ENCODE assay signal across 8 cellular contexts in the genomic region with DNA sequence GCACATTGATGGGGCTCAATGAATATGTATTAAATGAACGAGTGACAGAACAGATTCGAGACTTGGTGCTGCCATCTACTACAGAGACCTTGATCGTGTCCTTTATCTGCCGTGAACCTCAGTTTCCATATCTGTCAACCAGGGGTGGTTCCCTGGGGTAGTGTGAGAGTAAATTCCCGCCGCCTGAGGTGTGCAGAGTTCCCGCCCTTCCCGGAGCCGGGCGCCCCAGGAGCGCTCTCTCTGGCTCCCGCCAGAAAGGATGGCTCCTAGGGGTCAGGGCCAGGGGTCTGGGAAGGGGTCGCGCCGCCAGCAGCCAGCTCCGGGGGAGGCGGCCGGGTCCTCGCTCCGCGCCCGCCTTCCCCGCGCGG. TPM values are rescaled to one million over a fixed set of nuclear protein-coding genes. Genes with fewer than 3 reads are reported as not detected.
DNase-seq lines count a peak whose midpoint lies in the region; ATAC-seq and TF ChIP-seq lines count a peak whose summit lies in the region.

No MANE protein-coding gene starts in this region.

- no peaks in the 10 kb centered on the region for H3K9me2 ChIP-seq in PC-3 (replicated peaks; ENCODE audit: low read length)

- H3K36me3 ChIP-seq in PC-3 (ENCODE audit: low read depth, low read length) (no peaks in the 10 kb centered on the region), fibroblast of lung (ENCODE audit: control insufficient read depth, insufficient read depth, low read length) (no peaks in the 10 kb centered on the region)

- CTCF ChIA-PET in PC-3 (lab: Charles Lee), result no interaction called here
- CTCF ChIA-PET in CD4-positive, alpha-beta T cell (lab: Charles Lee), result no interaction called here

- H3K9me3 Mint-ChIP-seq in progenitor cell of endocrine pancreas (ENCODE audit: low read depth), result no peaks in the 10 kb centered on the region
- H3K9me3 Mint-ChIP-seq in CD4-positive, alpha-beta T cell, result no peaks in the 10 kb centered on the region

- H3K4me3 Mint-ChIP-seq in progenitor cell of endocrine pancreas (ENCODE audit: low read depth), result peak overlapping the region; percentile 79
- H3K4me3 Mint-ChIP-seq in CD4-positive, alpha-beta T cell, result no peak overlapping the region

- H3K4me3 ChIP-seq in PC-3 (ENCODE audit: low read length) (peak overlapping the region; percentile 62), fibroblast of lung (replicated peaks in 1 of 4; ENCODE audit: control extremely low read depth in 1 of 4, insufficient read depth in 1 of 4, low read depth in 3 of 4, low read length in 4 of 4) (peak overlapping the region in 3 of 4 experiments; percentile 49 to 61 (median 51))

- H3K9ac ChIP-seq in PC-3 (ENCODE audit: low read length), result peak overlapping the region; percentile 57
- H3K9ac ChIP-seq in fibroblast of lung (ENCODE audit: insufficient read depth, low read length), result peak overlapping the region; percentile 18

- POLR2A ChIA-PET in PC-3 (lab: Charles Lee; ENCODE audit: unreplicated experiment), result no interaction called here
- POLR2A ChIA-PET in CD4-positive, alpha-beta T cell (lab: Charles Lee), result no interaction called here

- H3K27ac ChIP-seq in PC-3 (ENCODE audit: low read length) (no peak overlapping the region), fibroblast of lung (ENCODE audit: insufficient read depth, low read length) (no peak overlapping the region)
- H3K27ac ChIP-seq in CD4-positive, alpha-beta T cell (ENCODE audit: low read depth, low read length), result no peak overlapping the region

- DNase-seq in PC-3 (no peak), fibroblast of lung (ENCODE audit: low read depth in 2 of 2) (no peak), progenitor cell of endocrine pancreas (ENCODE audit: low spot score, unreplicated experiment) (no peak), SHP77 (lab: John Stamatoyannopoulos, UW) (no peak)
- no peak for DNase-seq in CD4-positive, alpha-beta T cell
- no peak for DNase-seq in NK-92 treated with Interleukin-12 subunit alpha and Interleukin-12 subunit beta, amount 100 ng/mL, for 24 hours (lab: John Stamatoyannopoulos, UW)

- peaks cover 5% of the 10 kb centered on the region for H3F3A ChIP-seq in PC-3 (ENCODE audit: low read length, unreplicated experiment)

- H3K4me2 ChIP-seq in PC-3 (ENCODE audit: low read length) (peak overlapping the region; percentile 70), fibroblast of lung (ENCODE audit: extremely low read depth, insufficient read depth, low read length) (peak overlapping the region; percentile 63)

- H3K27me3 ChIP-seq in PC-3 (ENCODE audit: low read length) (no peaks in the 10 kb centered on the region), fibroblast of lung (ENCODE audit: control insufficient read depth, insufficient read depth, low read length) (peaks cover 10% of the 10 kb centered on the region)
- H3K27me3 ChIP-seq in CD4-positive, alpha-beta T cell (ENCODE audit: control insufficient read depth, insufficient read depth, low read length), result peaks cover 38% of the 10 kb centered on the region

- no peak for TF ChIP-seq CTCF in PC-3 (conservative IDR thresholded peaks at IDR 0.05; ENCODE audit: low read depth, low read length)
- TF ChIP-seq CTCF in fibroblast of lung (conservative IDR thresholded peaks at IDR 0.05 in 1 of 2, IDR thresholded peaks at IDR 0.05 in 1 of 2; ENCODE audit: low read depth in 1 of 2, low read length in 2 of 2), result no peak
- no peak for TF ChIP-seq CTCF in progenitor cell of endocrine pancreas (IDR thresholded peaks at IDR 0.05; ENCODE audit: unreplicated experiment)
- no peak for TF ChIP-seq CTCF in CD4-positive, alpha-beta T cell (IDR thresholded peaks at IDR 0.05)

- BruUV-seq in PC-3 (replicated peaks; lab: Mats Ljungman, UMichigan), result no TSS peak

- H2AFZ ChIP-seq in PC-3 (ENCODE audit: low read length), result peak overlapping the region; percentile 86
- no peak overlapping the region for H2AFZ ChIP-seq in fibroblast of lung (ENCODE audit: low read length)

- peaks cover 7% of the 10 kb centered on the region for H3K36me3 Mint-ChIP-seq in progenitor cell of endocrine pancreas (ENCODE audit: insufficient read depth)
- H3K36me3 Mint-ChIP-seq in CD4-positive, alpha-beta T cell (ENCODE audit: low read depth), result no peaks in the 10 kb centered on the region

- H3K79me2 ChIP-seq in PC-3 (ENCODE audit: low read length) (peaks cover 43% of the 10 kb centered on the region), fibroblast of lung (ENCODE audit: control insufficient read depth, insufficient read depth, low read length) (no peaks in the 10 kb centered on the region)

- H3K4me1 ChIP-seq in PC-3 (ENCODE audit: insufficient read depth, low read length), result peaks cover 48% of the 10 kb centered on the region
- H3K4me1 ChIP-seq in fibroblast of lung (ENCODE audit: control insufficient read depth, extremely low read depth, insufficient read depth, low read length), result peaks cover 4% of the 10 kb centered on the region

- H3K9me3 ChIP-seq in PC-3 (ENCODE audit: low read length), result no peaks in the 10 kb centered on the region
- H3K9me3 ChIP-seq in fibroblast of lung (ENCODE audit: control insufficient read depth, insufficient read depth, low read depth, low read length), result no peaks in the 10 kb centered on the region
- H3K9me3 ChIP-seq in CD4-positive, alpha-beta T cell (ENCODE audit: control insufficient read depth, low read length), result no peaks in the 10 kb centered on the region

- intact Hi-C loops in PC-3 (cut with micrococcal nuclease), result loop anchor here (5.0 kb wide), 1 partner anchor 76 kb away; no protein-coding TSS in a partner anchor
- intact Hi-C loops in CD4-positive, alpha-beta T cell (cut with DNase I, micrococcal nuclease), result no loop called here

- peaks cover 17% of the 10 kb centered on the region for H3K27me3 Mint-ChIP-seq in progenitor cell of endocrine pancreas
- peaks cover 67% of the 10 kb centered on the region for H3K27me3 Mint-ChIP-seq in CD4-positive, alpha-beta T cell

- ATAC-seq in GM18867 (IDR thresholded peaks at IDR 0.05; ENCODE audit: unreplicated experiment), result peak; percentile 10
- peak; percentile 7 for ATAC-seq in PC-3
- no peak for ATAC-seq in CD4-positive, alpha-beta T cell (ENCODE audit: poor library complexity)
- ATAC-seq in GM21619 (IDR thresholded peaks at IDR 0.05; ENCODE audit: unreplicated experiment), result no peak

- peak overlapping the region; percentile 97 for H3K27ac Mint-ChIP-seq in progenitor cell of endocrine pancreas
- H3K27ac Mint-ChIP-seq in CD4-positive, alpha-beta T cell, result no peak overlapping the region

- H4K20me1 ChIP-seq in PC-3 (ENCODE audit: low read length) (no peaks in the 10 kb centered on the region), fibroblast of lung (ENCODE audit: control insufficient read depth, extremely low read depth, insufficient read depth, low read length) (no peaks in the 10 kb centered on the region)

- H3K4me1 Mint-ChIP-seq in progenitor cell of endocrine pancreas (ENCODE audit: low read depth), result peaks cover 40% of the 10 kb centered on the region
- no peaks in the 10 kb centered on the region for H3K4me1 Mint-ChIP-seq in CD4-positive, alpha-beta T cell (ENCODE audit: low read depth)

RNA-seq across cellular contexts. Expression of a gene that starts 0.3 kb away (rescaled TPM):
- total RNA-seq in PC-3 (2014; rRNA removed), result 9.2 and 11.4 TPM in 2 replicates
- total RNA-seq in fibroblast of lung, result 0.33 and 1.0 TPM in 2 replicates
- 0.52 and 1.2 TPM in 2 replicates for polyA plus RNA-seq in fibroblast of lung
- polyA plus RNA-seq in fibroblast of lung (2012), result 0.61 and 1.7 TPM in 2 replicates
- 0.82 and 2.3 TPM in 2 replicates for polyA minus RNA-seq in fibroblast of lung (ENCODE audit: low replicate concordance)
- 12.1 and 14.1 TPM in 2 replicates for total RNA-seq in progenitor cell of endocrine pancreas
- under 1 TPM in 1 of 2 experiments, not detected in 1; 0.03 TPM for total RNA-seq in CD4-positive, alpha-beta T cell

Comparison
In these comparisons a context has a peak if more than half of its experiments do, and no peak if none do; other contexts are left out.
1. ATAC-seq: peak in GM18867 (single experiment) and PC-3 (single experiment); none in CD4-positive, alpha-beta T cell (single experiment) and GM21619 (single experiment).